Comparison of ENCODE assay signal across 8 cellular contexts in the genomic region with DNA sequence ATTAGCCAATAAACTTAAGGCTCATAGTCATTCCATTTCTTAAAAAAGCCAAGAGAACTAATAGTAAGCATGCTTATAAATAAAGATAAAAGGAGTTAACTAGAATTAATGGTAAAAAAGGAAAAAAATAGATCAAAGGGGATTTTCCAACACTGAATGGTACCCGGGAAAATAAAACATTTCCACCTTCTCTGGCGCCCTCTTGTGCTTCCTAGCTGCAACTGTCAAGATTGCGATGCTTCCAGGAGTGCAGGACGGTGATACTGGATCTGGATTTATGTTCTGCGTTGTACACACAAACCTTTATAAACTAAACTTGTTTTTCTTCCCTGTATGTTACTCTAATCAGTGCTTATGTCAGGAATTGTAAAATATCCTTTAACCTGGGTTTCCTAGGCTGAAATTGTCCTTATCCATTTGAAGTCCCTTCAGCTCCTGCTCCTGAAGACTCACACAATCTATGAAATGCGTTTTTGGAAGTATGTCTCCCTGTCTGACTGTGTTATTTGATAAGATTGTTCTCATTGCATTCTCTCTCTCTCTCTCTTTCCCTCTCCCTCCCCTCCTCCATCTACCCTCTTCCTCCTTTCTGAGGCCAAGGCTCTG. TPM values are rescaled to one million over a fixed set of nuclear protein-coding genes. Genes with fewer than 3 reads are reported as not detected.
DNase-seq lines count a peak whose midpoint lies in the region; ATAC-seq and TF ChIP-seq lines count a peak whose summit lies in the region.

No MANE protein-coding gene starts in this region.

- 0% methylated on average over 4 of the region's 6 CpGs for WGBS in mesenchymal stem cell

- H3K14ac ChIP-seq in mesenchymal stem cell (ENCODE audit: low read length in 2 of 2): no peak overlapping the region

- ATAC-seq in HG02981 (IDR thresholded peaks at IDR 0.05; ENCODE audit: unreplicated experiment): peak; percentile 70

- no peak overlapping the region for H2BK120ac ChIP-seq in mesenchymal stem cell (ENCODE audit: low read depth, low read length)

- no peaks in the 10 kb centered on the region for H3K79me2 ChIP-seq in OCI-LY3 (ENCODE audit: low read length)

- H3K9ac ChIP-seq in OCI-LY3 (ENCODE audit: low read length): no peak overlapping the region
- no peak overlapping the region for H3K9ac ChIP-seq in colonic mucosa (ENCODE audit: low read depth in 2 of 2, low read length in 2 of 2)
- no peak overlapping the region for H3K9ac ChIP-seq in mesenchymal stem cell (ENCODE audit: low read length)

- no peak overlapping the region for H2AK5ac ChIP-seq in mesenchymal stem cell (ENCODE audit: low read length, severe bottlenecking)

- no peaks in the 10 kb centered on the region for H4K20me1 ChIP-seq in OCI-LY3 (ENCODE audit: insufficient read depth, low read length)

- H3K4me3 ChIP-seq in OCI-LY3 (ENCODE audit: low read length) (no peak overlapping the region), colonic mucosa (no peak overlapping the region), mesenchymal stem cell (ENCODE audit: insufficient read depth in 1 of 2, low read depth in 1 of 2, low read length in 2 of 2) (no peak overlapping the region)

- no peak overlapping the region for H2BK5ac ChIP-seq in mesenchymal stem cell (ENCODE audit: low read depth, low read length, poor library complexity, severe bottlenecking)

- H4K8ac ChIP-seq in mesenchymal stem cell (ENCODE audit: low read length): no peak overlapping the region

- no peak overlapping the region for H3K18ac ChIP-seq in mesenchymal stem cell (ENCODE audit: low read depth in 1 of 2, low read length in 2 of 2)

- intact Hi-C loops in colonic mucosa (cut with DNase I): loop anchor here (5.0 to 10.0 kb wide), 2 partner anchors 227 to 799 kb away; no protein-coding TSS in a partner anchor

- H3K4ac ChIP-seq in mesenchymal stem cell (ENCODE audit: low read depth in 1 of 2, low read length in 2 of 2): no peak overlapping the region

- H3K23ac ChIP-seq in mesenchymal stem cell (ENCODE audit: low read length in 2 of 2): no peak overlapping the region

- H3K27ac ChIP-seq in OCI-LY3 (ENCODE audit: low read length): no peak overlapping the region
- H3K27ac ChIP-seq in colonic mucosa: no peak overlapping the region
- H3K27ac ChIP-seq in mesenchymal stem cell (ENCODE audit: low read length, poor library complexity, severe bottlenecking): no peak overlapping the region

- TF ChIP-seq CTCF in OCI-LY3 (IDR thresholded peaks at IDR 0.05; ENCODE audit: low read depth, low read length): peak; percentile 92
- TF ChIP-seq CTCF in colonic mucosa (IDR thresholded peaks at IDR 0.05): peak; percentile 77

- H2BK12ac ChIP-seq in mesenchymal stem cell (ENCODE audit: low read length in 2 of 2): no peak overlapping the region

- no peak overlapping the region for H4K91ac ChIP-seq in mesenchymal stem cell (ENCODE audit: low read length)

- no peaks in the 10 kb centered on the region for H3K27me3 ChIP-seq in OCI-LY3 (ENCODE audit: low read depth, low read length)
- H3K27me3 ChIP-seq in colonic mucosa: no peaks in the 10 kb centered on the region
- H3K27me3 ChIP-seq in mesenchymal stem cell (ENCODE audit: control insufficient read depth in 1 of 2, insufficient read depth in 1 of 2, low read length in 2 of 2): peaks cover 8 to 18% of the 10 kb centered on the region in 2 experiments

- DNase-seq in stimulated activated CD4-positive, alpha-beta T cell treated with anti-CD3 and anti-CD28 coated beads, Interleukin-15, amount 100 ng/mL, for 24 hours: peak; percentile 45
- DNase-seq in stimulated activated CD4-positive, alpha-beta T cell treated with anti-CD3 and anti-CD28 coated beads, Interleukin-2, amount 100 ng/mL, for 48 hours: no peak
- DNase-seq in colonic mucosa: no peak
- peak; percentile 59 for DNase-seq in mesenchymal stem cell
- no peak for DNase-seq in UCSD-AML1 (lab: John Stamatoyannopoulos, UW; ENCODE audit: unreplicated experiment)
- DNase-seq in activated gamma-delta T cell (lab: John Stamatoyannopoulos, UW): no peak

- H3K4me2 ChIP-seq in OCI-LY3 (ENCODE audit: low read length): peak overlapping the region; percentile 10
- no peak overlapping the region for H3K4me2 ChIP-seq in mesenchymal stem cell (ENCODE audit: low read length, poor library complexity, severe bottlenecking)

- H3K4me1 ChIP-seq in OCI-LY3 (ENCODE audit: low read length) (peaks cover 7% of the 10 kb centered on the region), colonic mucosa (no peaks in the 10 kb centered on the region), mesenchymal stem cell (ENCODE audit: control insufficient read depth, insufficient read depth, low read depth, low read length) (no peaks in the 10 kb centered on the region)

- H3K36me3 ChIP-seq in OCI-LY3 (replicated peaks; ENCODE audit: low read depth, low read length): no peaks in the 10 kb centered on the region
- no peaks in the 10 kb centered on the region for H3K36me3 ChIP-seq in colonic mucosa
- no peaks in the 10 kb centered on the region for H3K36me3 ChIP-seq in mesenchymal stem cell (ENCODE audit: control insufficient read depth in 1 of 2, insufficient read depth in 2 of 2, low read depth in 1 of 2, low read length in 2 of 2)

- no peak overlapping the region for H2BK15ac ChIP-seq in mesenchymal stem cell (ENCODE audit: low read depth, poor library complexity, severe bottlenecking)

- no peaks in the 10 kb centered on the region for H3K79me1 ChIP-seq in mesenchymal stem cell (replicated peaks; ENCODE audit: low read length, poor library complexity, severe bottlenecking)

- no peak overlapping the region for H2AFZ ChIP-seq in OCI-LY3 (ENCODE audit: low read depth, low read length)
- H2AFZ ChIP-seq in mesenchymal stem cell (ENCODE audit: low read depth, low read length): no peak overlapping the region

- H3K9me3 ChIP-seq in OCI-LY3 (ENCODE audit: insufficient read depth, low read length): no peaks in the 10 kb centered on the region
- no peaks in the 10 kb centered on the region for H3K9me3 ChIP-seq in colonic mucosa
- no peaks in the 10 kb centered on the region for H3K9me3 ChIP-seq in mesenchymal stem cell (ENCODE audit: control insufficient read depth, low read length)

RNA-seq across cellular contexts. Expression of a gene that starts 9.6 kb away (rescaled TPM):
- total RNA-seq in colonic mucosa: 100 to 1,000 TPM; 116 to 126 TPM
- polyA plus RNA-seq in mesenchymal stem cell (2013, experiment 1 of 2): 44.4 TPM
- 44.7 TPM for polyA plus RNA-seq in mesenchymal stem cell (2013, experiment 2 of 2)

RNA-seq across cellular contexts. Expression of a gene that starts 33.6 kb away (rescaled TPM):
- total RNA-seq in colonic mucosa: 10 to 100 TPM in 1 of 2 donors, 1 to 10 TPM in 1; 6.2 to 11.0 TPM
- polyA plus RNA-seq in mesenchymal stem cell (2013, experiment 1 of 2): 7.3 TPM
- polyA plus RNA-seq in mesenchymal stem cell (2013, experiment 2 of 2): 7.9 TPM

Comparison
In these comparisons a context has a peak if more than half of its experiments do, and no peak if none do; other contexts are left out.
1. DNase-seq: peak in stimulated activated CD4-positive, alpha-beta T cell treated with anti-CD3 and anti-CD28 coated beads, Interleukin-15, amount 100 ng/mL, for 24 hours (single experiment) and mesenchymal stem cell (single experiment); none in stimulated activated CD4-positive, alpha-beta T cell treated with anti-CD3 and anti-CD28 coated beads, Interleukin-2, amount 100 ng/mL, for 48 hours (0 of 2), colonic mucosa (single experiment), UCSD-AML1 (single experiment) and activated gamma-delta T cell (single experiment).